15 cellular contexts compared by ENCODE assay signal in genomic region chr6:150639823-150640331, GRCh38. TPM values are rescaled to one million over a fixed set of nuclear protein-coding genes. Genes with fewer than 3 reads are reported as not detected.
DNase-seq lines count a peak whose midpoint lies in the region; ATAC-seq and TF ChIP-seq lines count a peak whose summit lies in the region.
"Had no signal": no experiment of that assay in that cellular context is flagged by ENCODE, and none has a peak within 500 bp of the region (broad histone marks: within the 10 kb centered on the region; RNA-seq: fewer than 3 reads in every experiment).

No MANE protein-coding gene starts in this region.

- CTCF ChIA-PET in Caco-2 (lab: Charles Lee) = no interaction called here
- CTCF ChIA-PET in HEK293 (lab: Yijun Ruan, JAX) = interaction anchor here (0.6 to 1.6 kb wide), 4 partner anchors 9 to 175 kb away, joined by 3 to 7 read pairs (median 4); no protein-coding TSS in a partner anchor

- H3K36me3 Mint-ChIP-seq in Caco-2 (ENCODE audit: insufficient read depth, unreplicated experiment) = no peaks in the 10 kb centered on the region

- WGBS in right lobe of liver (ENCODE audit: insufficient coverage, low coverage, low lambda C conversion rate, missing lambda C conversion rate) = 75% methylated on average over 6 of the region's 9 CpGs

- POLR2A ChIA-PET in Caco-2 (lab: Charles Lee) = no interaction called here
- POLR2A ChIA-PET in HEK293 (lab: Yijun Ruan, JAX) = no interaction called here

- peaks cover 46% of the 10 kb centered on the region for H3K4me1 Mint-ChIP-seq in Caco-2 (ENCODE audit: low read depth, unreplicated experiment)

- peak in 3 of 4 donors; percentile 13 to 34 (median 17) for ATAC-seq in right lobe of liver
- ATAC-seq: Panc1, Right ventricle myocardium inferior had no signal

- intact Hi-C loops in Caco-2 (cut with micrococcal nuclease; ENCODE audit: unreplicated experiment) = no loop called here
- intact Hi-C loops in right lobe of liver (cut with DNase I) = no loop called here

- H3K4me1 ChIP-seq in Caco-2 (peaks cover 60% of the 10 kb centered on the region), HEK293 (ENCODE audit: control insufficient read depth, insufficient read depth, low read length) (peaks cover 55% of the 10 kb centered on the region), OCI-LY1 (ENCODE audit: insufficient read depth, low read length, severe bottlenecking) (peaks cover 97% of the 10 kb centered on the region), right lobe of liver (peaks cover 0 to 47% (median 13%) of the 10 kb centered on the region in 4 donors), Peyer's patch (peaks cover 0 to 24% (median 9%) of the 10 kb centered on the region in 4 donors)

- H4K20me1 ChIP-seq in OCI-LY1 (ENCODE audit: insufficient read depth, low read length) = no peaks in the 10 kb centered on the region

- no peak for TF ChIP-seq CTCF in Caco-2 (IDR thresholded peaks at IDR 0.05; ENCODE audit: insufficient read depth in 1 of 2, low read depth in 1 of 2, low read length in 1 of 2, severe bottlenecking in 1 of 2, unreplicated experiment in 1 of 2)
- TF ChIP-seq CTCF in HEK293 (tag by site-specific recombination; IDR thresholded peaks at IDR 0.05) = no peak
- TF ChIP-seq CTCF in OCI-LY1 (IDR thresholded peaks at IDR 0.05; ENCODE audit: low read length) = no peak
- TF ChIP-seq CTCF in right lobe of liver (IDR thresholded peaks at IDR 0.05) = no peak
- no peak for TF ChIP-seq CTCF in Peyer's patch (IDR thresholded peaks at IDR 0.05)

- no peaks in the 10 kb centered on the region for H3K9me2 ChIP-seq in OCI-LY1 (ENCODE audit: low read depth, low read length)

- H3K9me3 ChIP-seq in Caco-2 (no peaks in the 10 kb centered on the region), HEK293 (ENCODE audit: control insufficient read depth, insufficient read depth, low read depth, low read length) (no peaks in the 10 kb centered on the region), OCI-LY1 (ENCODE audit: low read length) (no peaks in the 10 kb centered on the region), right lobe of liver (no peaks in the 10 kb centered on the region), Peyer's patch (no peaks in the 10 kb centered on the region)

- peak overlapping the region; percentile 65 for H3K27ac Mint-ChIP-seq in Caco-2 (ENCODE audit: unreplicated experiment)

- BruUV-seq in Caco-2 (replicated peaks; lab: Mats Ljungman, UMichigan) = no TSS peak

- H3K79me2 ChIP-seq in OCI-LY1 (ENCODE audit: insufficient read depth, low read length) = peaks cover 98% of the 10 kb centered on the region

- H2AFZ ChIP-seq in OCI-LY1 (ENCODE audit: low read length) = no peak overlapping the region

- H3K4me3 ChIP-seq in Caco-2 (ENCODE audit: low read depth, low read length) (no peak overlapping the region), HEK293 (ENCODE audit: low read depth, low read length) (no peak overlapping the region), OCI-LY1 (ENCODE audit: low read depth, low read length, poor library complexity, severe bottlenecking) (peak overlapping the region; percentile 33), right lobe of liver (no peak overlapping the region), Peyer's patch (no peak overlapping the region)

- peaks cover 4% of the 10 kb centered on the region; the same call in 1 of the 2 replicates for H3F3A ChIP-seq in OCI-LY1 (ENCODE audit: insufficient read depth, low read length)

- H3K36me3 ChIP-seq in Caco-2 (ENCODE audit: control insufficient read depth, insufficient read depth, low read length) (peaks cover 1% of the 10 kb centered on the region; the same call in 1 of the 2 replicates), HEK293 (ENCODE audit: control insufficient read depth in 2 of 2, insufficient read depth in 1 of 2, low read length in 2 of 2) (no peaks in the 10 kb centered on the region), OCI-LY1 (ENCODE audit: insufficient read depth, low read length) (peaks cover 54% of the 10 kb centered on the region; the same call in 1 of the 2 replicates), right lobe of liver (no peaks in the 10 kb centered on the region), Peyer's patch (no peaks in the 10 kb centered on the region)

- peak overlapping the region; percentile 53; the same call in 1 of the 2 replicates for H3K9ac ChIP-seq in OCI-LY1 (ENCODE audit: low read length)

- DNase-seq in Caco-2 (no peak), right lobe of liver (peak; percentile 44 to 66 (median 65)), HuH-7.5 (ENCODE audit: low spot score) (no peak), SKM-1 treated with dmso at 0.1 percent for 144 hours (lab: John Stamatoyannopoulos, UW; ENCODE audit: unreplicated experiment) (no peak), Peyer's patch (no peak), pons (ENCODE audit: low spot score) (no peak)
- DNase-seq: C1 segment of cervical spinal cord, Kasumi-1, NCI-H1105, NCI-H187 treated with DMSO at 0.1 percent for 48 hours, NCI-H774 had no signal

- no peaks in the 10 kb centered on the region for H3K9me3 Mint-ChIP-seq in Caco-2 (ENCODE audit: unreplicated experiment)

- no peaks in the 10 kb centered on the region for H3K27me3 Mint-ChIP-seq in Caco-2 (ENCODE audit: insufficient read depth, unreplicated experiment)

- H3K4me2 ChIP-seq in OCI-LY1 (ENCODE audit: low read length) = peak overlapping the region; percentile 66

- no peak for TF ChIP-seq POLR2A in right lobe of liver (IDR thresholded peaks at IDR 0.05)
- no peak for TF ChIP-seq POLR2A in Peyer's patch (IDR thresholded peaks at IDR 0.05)

- H3K27ac ChIP-seq in HEK293 (ENCODE audit: extremely low read depth, low read depth, low read length) (no peak overlapping the region), OCI-LY1 (ENCODE audit: low read depth, low read length, poor library complexity, severe bottlenecking) (peak overlapping the region; percentile 82), right lobe of liver (peak overlapping the region; percentile 73 to 77 (median 75)), Peyer's patch (peak overlapping the region in 1 of 4 donors; percentile 67)

- H3K27me3 ChIP-seq in Caco-2 (replicated peaks; ENCODE audit: control insufficient read depth, insufficient read depth, low read length) (no peaks in the 10 kb centered on the region), OCI-LY1 (ENCODE audit: insufficient read depth, low read length) (no peaks in the 10 kb centered on the region), right lobe of liver (no peaks in the 10 kb centered on the region), Peyer's patch (no peaks in the 10 kb centered on the region)

- no peak overlapping the region for H3K4me3 Mint-ChIP-seq in Caco-2 (ENCODE audit: unreplicated experiment)

TF ChIP-seq in HEK293, 187 proteins besides CTCF, POLR2A, EP300 and RAD21 (continues in another document):
- no peak for TF ChIP-seq ZNF518A (tag by site-specific recombination; conservative IDR thresholded peaks at IDR 0.05; ENCODE audit: low read depth)

RNA-seq across cellular contexts. Expression of gene PLEKHG1, which starts 40.2 kb away (rescaled TPM):
- total RNA-seq in Caco-2 (2022) (32.8 and 35.0 TPM in 2 replicates), right lobe of liver (10 to 100 TPM in 5 of 6 experiments, 1 to 10 TPM in 1; 8.7 to 20.3 (median 11.8) TPM), Peyer's patch (100 to 1,000 TPM in 1 of 4 donors, 10 to 100 TPM in 3; 52.2 to 281 (median 64.6) TPM)

Comparison
In these comparisons a context has a peak if more than half of its experiments do, and no peak if none do; other contexts are left out.
1. DNase-seq: peak in right lobe of liver (3 of 3); none in Caco-2 (0 of 2), HuH-7.5 (single experiment), SKM-1 treated with dmso at 0.1 percent for 144 hours (single experiment), Peyer's patch (0 of 3) and pons (single experiment).